Comparison of ENCODE assay signal across 8 cellular contexts in the genomic region with DNA sequence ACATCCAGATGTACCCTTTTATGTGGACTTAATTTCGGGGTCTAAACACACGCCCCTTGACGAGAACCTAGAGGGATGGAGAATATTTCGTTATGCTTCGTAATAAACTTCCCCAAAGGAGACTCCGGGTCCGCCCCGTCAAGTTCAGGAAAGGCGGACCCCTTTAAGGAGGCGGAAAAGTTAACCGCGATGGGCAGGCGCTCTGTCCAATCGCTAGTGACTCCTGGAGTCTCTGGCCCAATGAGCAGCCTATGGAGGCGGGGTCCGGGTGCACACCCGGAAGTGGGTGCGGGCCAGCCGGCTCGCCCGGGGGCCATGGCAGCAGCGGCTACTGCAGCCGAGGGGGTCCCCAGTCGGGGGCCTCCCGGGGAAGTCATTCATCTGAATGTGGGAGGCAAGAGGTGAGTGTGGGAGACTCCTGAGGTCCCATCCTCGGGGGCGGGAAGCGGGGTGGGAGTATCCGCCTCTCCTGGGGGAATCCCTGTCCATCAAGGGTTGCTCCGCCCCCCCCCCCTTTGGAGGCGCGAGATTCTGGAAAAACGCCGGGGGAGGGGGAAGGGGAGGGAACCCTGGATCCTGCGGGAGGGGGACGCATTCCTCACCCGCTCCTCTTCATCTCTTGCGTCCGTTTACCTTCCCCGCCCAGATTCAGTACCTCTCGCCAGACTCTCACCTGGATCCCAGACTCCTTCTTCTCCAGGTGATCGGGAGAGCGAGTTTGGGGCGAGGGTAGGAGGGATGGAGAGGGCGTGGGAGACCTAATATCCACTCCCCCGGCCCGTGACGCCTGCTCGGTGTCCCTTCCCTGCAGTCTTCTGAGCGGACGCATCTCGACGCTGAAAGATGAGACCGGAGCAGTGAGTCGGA. TPM values are rescaled to one million over a fixed set of nuclear protein-coding genes. Genes with fewer than 3 reads are reported as not detected.
DNase-seq lines count a peak whose midpoint lies in the region; ATAC-seq and TF ChIP-seq lines count a peak whose summit lies in the region.

A gene with protein sequence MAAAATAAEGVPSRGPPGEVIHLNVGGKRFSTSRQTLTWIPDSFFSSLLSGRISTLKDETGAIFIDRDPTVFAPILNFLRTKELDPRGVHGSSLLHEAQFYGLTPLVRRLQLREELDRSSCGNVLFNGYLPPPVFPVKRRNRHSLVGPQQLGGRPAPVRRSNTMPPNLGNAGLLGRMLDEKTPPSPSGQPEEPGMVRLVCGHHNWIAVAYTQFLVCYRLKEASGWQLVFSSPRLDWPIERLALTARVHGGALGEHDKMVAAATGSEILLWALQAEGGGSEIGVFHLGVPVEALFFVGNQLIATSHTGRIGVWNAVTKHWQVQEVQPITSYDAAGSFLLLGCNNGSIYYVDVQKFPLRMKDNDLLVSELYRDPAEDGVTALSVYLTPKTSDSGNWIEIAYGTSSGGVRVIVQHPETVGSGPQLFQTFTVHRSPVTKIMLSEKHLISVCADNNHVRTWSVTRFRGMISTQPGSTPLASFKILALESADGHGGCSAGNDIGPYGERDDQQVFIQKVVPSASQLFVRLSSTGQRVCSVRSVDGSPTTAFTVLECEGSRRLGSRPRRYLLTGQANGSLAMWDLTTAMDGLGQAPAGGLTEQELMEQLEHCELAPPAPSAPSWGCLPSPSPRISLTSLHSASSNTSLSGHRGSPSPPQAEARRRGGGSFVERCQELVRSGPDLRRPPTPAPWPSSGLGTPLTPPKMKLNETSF (plus strand): TSS at position 289 of the 867 bp plus-strand sequence. CDS start 27 bp downstream, at position 316.

- H3K9me2 ChIP-seq in GM23248 (ENCODE audit: insufficient read depth) (no peaks in the 10 kb centered on the region), Karpas-422 (replicated peaks; ENCODE audit: insufficient read depth, low read length) (no peaks in the 10 kb centered on the region)

- peak in 2 of 4 donors; percentile 43 to 75 for TF ChIP-seq POLR2A in esophagus squamous epithelium (IDR thresholded peaks at IDR 0.05)

- in situ Hi-C loops in GM23248 (cut with MboI): no loop called here

- H3K9me3 ChIP-seq in GM23248 (ENCODE audit: low read depth) (no peaks in the 10 kb centered on the region), Karpas-422 (ENCODE audit: low read length) (no peaks in the 10 kb centered on the region), esophagus squamous epithelium (no peaks in the 10 kb centered on the region)

- H3K36me3 ChIP-seq in GM23248 (ENCODE audit: low read depth) (peaks cover 4% of the 10 kb centered on the region; the same call in 1 of the 2 replicates), Karpas-422 (ENCODE audit: insufficient read depth, low read length) (peaks cover 16% of the 10 kb centered on the region), esophagus squamous epithelium (peaks cover 6 to 26% (median 11%) of the 10 kb centered on the region in 3 donors)

- H3K4me3 Mint-ChIP-seq in naive B cell: peak within 1 kb of the TSS; percentile 80 to 96 (median 94)
- peak within 1 kb of the TSS; percentile 75 for H3K4me3 Mint-ChIP-seq in stimulated activated effector memory CD8-positive, alpha-beta T cell treated with anti-CD3 and anti-CD28 coated beads, Interleukin-12 subunit alpha, Interleukin-12 subunit beta, amount 100 ng/mL, for 72 hours

- no peaks in the 10 kb centered on the region for H3K27me3 Mint-ChIP-seq in naive B cell

- H3K9ac ChIP-seq in GM23248 (peak within 1 kb of the TSS; percentile 86), Karpas-422 (ENCODE audit: low read length) (peak within 1 kb of the TSS; percentile 89)

- peaks cover 8 to 16% of the 10 kb centered on the region in 2 donors for H3K36me3 Mint-ChIP-seq in naive B cell
- H3K36me3 Mint-ChIP-seq in stimulated activated effector memory CD8-positive, alpha-beta T cell treated with anti-CD3 and anti-CD28 coated beads, Interleukin-12 subunit alpha, Interleukin-12 subunit beta, amount 100 ng/mL, for 72 hours: peaks cover 39% of the 10 kb centered on the region

- 2% methylated on average over 30 to 52 of the region's 55 CpGs for WGBS in GM23248 (ENCODE audit: low coverage in 1 of 2, low lambda C conversion rate in 2 of 2, missing lambda C conversion rate in 2 of 2), 2 experiments
- WGBS in esophagus squamous epithelium, 2 donors: 0 to 5% methylated on average over 15 to 28 of the region's 55 CpGs

- no peaks in the 10 kb centered on the region for H3F3A ChIP-seq in GM23248 (ENCODE audit: insufficient read depth)

- intact Hi-C loops in esophagus squamous epithelium (cut with DNase I): no loop called here

- H3K79me2 ChIP-seq in GM23248 (ENCODE audit: insufficient read depth): no peaks in the 10 kb centered on the region
- peaks cover 19% of the 10 kb centered on the region for H3K79me2 ChIP-seq in Karpas-422 (ENCODE audit: low read length)

- H3K4me3 ChIP-seq in GM23248: peak within 1 kb of the TSS; percentile 90
- H3K4me3 ChIP-seq in Karpas-422 (ENCODE audit: low read length): peak within 1 kb of the TSS; percentile 97
- H3K4me3 ChIP-seq in esophagus squamous epithelium: peak within 1 kb of the TSS; percentile 80 to 95 (median 88)

- H3K27me3 ChIP-seq in GM23248 (replicated peaks; ENCODE audit: insufficient read depth) (no peaks in the 10 kb centered on the region), Karpas-422 (ENCODE audit: low read length) (no peaks in the 10 kb centered on the region), esophagus squamous epithelium (no peaks in the 10 kb centered on the region)

- no peak for TF ChIP-seq CTCF in esophagus squamous epithelium (IDR thresholded peaks at IDR 0.05)

- H3K4me1 ChIP-seq in GM23248 (ENCODE audit: insufficient read depth) (peaks cover 6% of the 10 kb centered on the region), Karpas-422 (ENCODE audit: low read length) (peaks cover 20% of the 10 kb centered on the region), esophagus squamous epithelium (peaks cover 6 to 26% (median 15%) of the 10 kb centered on the region in 3 donors)

- ATAC-seq in naive B cell (ENCODE audit: low read depth in 2 of 2): peak; percentile 99
- ATAC-seq in stimulated activated effector memory CD8-positive, alpha-beta T cell treated with anti-CD3 and anti-CD28 coated beads, Interleukin-12 subunit alpha, Interleukin-12 subunit beta, amount 100 ng/mL, for 72 hours: peak; percentile 99

- DNase-seq in DMS79 treated with DMSO at 0.1 percent for 48 hours (lab: John Stamatoyannopoulos, UW): peak; percentile 91
- peak; percentile 97 for DNase-seq in GM23248
- peak; percentile 98 for DNase-seq in Karpas-422
- peak; percentile 95 for DNase-seq in RKO (ENCODE audit: low spot score)
- peak; percentile 87 for DNase-seq in activated T-helper 1 cell treated with Interleukin-2 at 50 U/mL for 16 hours (ENCODE audit: low read depth)
- peak; percentile 61 for DNase-seq in esophagus squamous epithelium (lab: John Stamatoyannopoulos, UW)
- DNase-seq in naive B cell: peak; percentile 93
- peak; percentile 93 to 97 for DNase-seq in stimulated activated effector memory CD8-positive, alpha-beta T cell treated with anti-CD3 and anti-CD28 coated beads, Interleukin-12 subunit alpha, Interleukin-12 subunit beta, amount 100 ng/mL, for 72 hours (ENCODE audit: low spot score in 2 of 2)

- peak within 1 kb of the TSS; percentile 26 to 93 (median 81) for H3K27ac Mint-ChIP-seq in naive B cell
- H3K27ac Mint-ChIP-seq in stimulated activated effector memory CD8-positive, alpha-beta T cell treated with anti-CD3 and anti-CD28 coated beads, Interleukin-12 subunit alpha, Interleukin-12 subunit beta, amount 100 ng/mL, for 72 hours: peak within 1 kb of the TSS; percentile 78

- H2AFZ ChIP-seq in GM23248: peak within 1 kb of the TSS; percentile 92
- peak within 1 kb of the TSS; percentile 48; the same call in 1 of the 2 replicates for H2AFZ ChIP-seq in Karpas-422 (ENCODE audit: low read length)

- no peaks in the 10 kb centered on the region for H4K20me1 ChIP-seq in GM23248 (ENCODE audit: insufficient read depth)
- 0 out of 2 replicates have a peak, but pooled peaks cover 5% of the 10 kb centered on the region for H4K20me1 ChIP-seq in Karpas-422 (ENCODE audit: insufficient read depth, low read depth, low read length)

- H3K27ac ChIP-seq in GM23248: no peak within 1 kb of the TSS
- peak within 1 kb of the TSS; percentile 43; the same call in 1 of the 2 replicates for H3K27ac ChIP-seq in Karpas-422 (ENCODE audit: low read length)
- H3K27ac ChIP-seq in esophagus squamous epithelium: peak within 1 kb of the TSS; percentile 87 to 94 (median 92)

- peaks cover 15 to 32% (median 21%) of the 10 kb centered on the region in 3 donors for H3K4me1 Mint-ChIP-seq in naive B cell
- H3K4me1 Mint-ChIP-seq in stimulated activated effector memory CD8-positive, alpha-beta T cell treated with anti-CD3 and anti-CD28 coated beads, Interleukin-12 subunit alpha, Interleukin-12 subunit beta, amount 100 ng/mL, for 72 hours: peaks cover 20% of the 10 kb centered on the region

- no peaks in the 10 kb centered on the region for H3K9me3 Mint-ChIP-seq in naive B cell
- H3K9me3 Mint-ChIP-seq in stimulated activated effector memory CD8-positive, alpha-beta T cell treated with anti-CD3 and anti-CD28 coated beads, Interleukin-12 subunit alpha, Interleukin-12 subunit beta, amount 100 ng/mL, for 72 hours: no peaks in the 10 kb centered on the region

- peak within 1 kb of the TSS; percentile 75 for H3K4me2 ChIP-seq in GM23248 (ENCODE audit: unreplicated experiment)
- H3K4me2 ChIP-seq in Karpas-422 (ENCODE audit: low read depth, low read length, poor library complexity, severe bottlenecking): peak within 1 kb of the TSS; percentile 87

RNA-seq across cellular contexts. Expression of the gene that starts here (rescaled TPM):
- total RNA-seq in GM23248 (2014; rRNA removed; shearing (Covaris generic)): 27.8 and 36.3 TPM in 2 replicates
- 62.2 and 66.4 TPM in 2 replicates for polyA plus RNA-seq in GM23248 (2016; fragmentation: Nextera tagmentation; extraction: Ambion mirVana)
- 49.7 and 98.2 TPM in 2 replicates for total RNA-seq in Karpas-422 (2014; rRNA removed; shearing (Covaris generic); ENCODE audit: low replicate concordance)
- total RNA-seq in esophagus squamous epithelium: 10 to 100 TPM; 42.3 to 77.9 (median 49.8) TPM
- 100 to 1,000 TPM; 125 to 196 (median 152) TPM for polyA plus RNA-seq in naive B cell (ENCODE audit: low read depth in 6 of 6)
